Comparison of ENCODE assay signal across 18 cellular contexts in genomic region chr1:29290414-29290980, GRCh38. TPM values are rescaled to one million over a fixed set of nuclear protein-coding genes. Genes with fewer than 3 reads are reported as not detected.
DNase-seq lines count a peak whose midpoint lies in the region; ATAC-seq, FAIRE-seq and TF ChIP-seq lines count a peak whose summit lies in the region.
"Had no signal": no experiment of that assay in that cellular context is flagged by ENCODE, and none has a peak within 500 bp of the region (broad histone marks: within the 10 kb centered on the region; RNA-seq: fewer than 3 reads in every experiment).

No MANE protein-coding gene starts in this region.

- no peaks in the 10 kb centered on the region for H3K9me3 Mint-ChIP-seq in type B pancreatic cell

- H2AFZ ChIP-seq in K562 (ENCODE audit: low read depth, low read length), result no peak overlapping the region

- H3K4me3 ChIP-seq in K562, result no peak overlapping the region
- H3K4me3 ChIP-seq: A549 had no signal

- FAIRE-seq in K562 (lab: Jason Lieb, UNC), result no peak
- FAIRE-seq: A549 had no signal

- H3K4me1 Mint-ChIP-seq in type B pancreatic cell (ENCODE audit: unreplicated experiment), result peaks cover 4% of the 10 kb centered on the region
- H3K4me1 Mint-ChIP-seq: CD4-positive, CD25-positive, alpha-beta regulatory T cell had no signal

- H3K36me3 ChIP-seq in K562 (ENCODE audit: control insufficient read depth, insufficient read depth, low read length), result no peaks in the 10 kb centered on the region

- no peak for TF ChIP-seq EP300 in K562 (IDR thresholded peaks at IDR 0.05; ENCODE audit: low read length)

- H3K4me1 ChIP-seq in K562 (replicated peaks in 1 of 2; ENCODE audit: control insufficient read depth in 2 of 2, insufficient read depth in 2 of 2, low read length in 2 of 2), result no peaks in the 10 kb centered on the region
- H3K4me1 ChIP-seq: A549 had no signal

- H3K9ac ChIP-seq in K562 (ENCODE audit: insufficient read depth in 1 of 2, low read depth in 2 of 2, low read length in 2 of 2), result no peak overlapping the region

- no peak overlapping the region for H3K4me3 Mint-ChIP-seq in type B pancreatic cell
- H3K4me3 Mint-ChIP-seq: CD4-positive, CD25-positive, alpha-beta regulatory T cell had no signal

- ATAC-seq in Right ventricle myocardium superior (ENCODE audit: poor library complexity) (no peak), K562 (peak; percentile 18; the same call in 2 of the 3 replicates)
- ATAC-seq: A549 had no signal

- H3K27me3 ChIP-seq in K562 (ENCODE audit: control insufficient read depth in 2 of 2, insufficient read depth in 2 of 2, low read length in 2 of 2), result peaks cover 14 to 32% of the 10 kb centered on the region in 2 experiments

- in situ Hi-C loops in K562 (cut with MboI), result no loop called here

- no peak for TF ChIP-seq RAD21 in K562 (CRISPR knock-in tag; conservative IDR thresholded peaks at IDR 0.05 in 1 of 2, IDR thresholded peaks at IDR 0.05 in 1 of 2)

- no peaks in the 10 kb centered on the region for H4K20me1 ChIP-seq in K562 (replicated peaks; ENCODE audit: control insufficient read depth, insufficient read depth, low read length)

- no peaks in the 10 kb centered on the region for H3K9me3 ChIP-seq in K562 (replicated peaks; ENCODE audit: control insufficient read depth, insufficient read depth, low read depth, low read length)
- H3K9me3 ChIP-seq: A549 had no signal

- H3K79me2 ChIP-seq in K562 (ENCODE audit: control insufficient read depth, insufficient read depth, low read length), result no peaks in the 10 kb centered on the region

- CTCF ChIA-PET in K562 (lab: Yijun Ruan, JAX; ENCODE audit: low intra/inter-chr PET ratio), result no interaction called here

- WGBS in K562 (ENCODE audit: insufficient coverage, low coverage, missing lambda C conversion rate), result 15% methylated on average over 9 of the region's 11 CpGs

- DNase-seq in cardiac septum (ENCODE audit: low spot score), result peak; percentile 54
- no peak for DNase-seq in Right ventricle myocardium superior
- DNase-seq in K562 (ENCODE audit: extremely low read depth in 1 of 4, low spot score in 3 of 4), result no peak
- DNase-seq in islet precursor cell, result peak; percentile 57
- no peak for DNase-seq in type B pancreatic cell (ENCODE audit: extremely low spot score, unreplicated experiment)
- no peak for DNase-seq in SIG-M5 treated with dmso at 0.1 percent for 504 hours (lab: John Stamatoyannopoulos, UW; ENCODE audit: unreplicated experiment)
- DNase-seq in activated T-cell treated with anti-CD3 and anti-CD28 coated beads, Interleukin-2, amount 50 U/mL, for 48 hours, result no peak
- no peak for DNase-seq in NCI-H1436 treated with DMSO at 0.1 percent for 48 hours (lab: John Stamatoyannopoulos, UW)
- DNase-seq: Calu3; CD4-positive, CD25-positive, alpha-beta regulatory T cell; GF-D8; MV-4-11; NCI-H1436; NCI-H2081; NCI-H2227 treated with DMSO at 0.1 percent for 48 hours; NCI-H526 treated with DMSO at 0.1 percent for 48 hours; NK-92 treated with Interleukin-12 subunit alpha and Interleukin-12 subunit beta, amount 100 ng/mL, for 24 hours had no signal

- TF ChIP-seq CTCF in K562 (IDR thresholded peaks at IDR 0.05 in 2 of 3, conservative IDR thresholded peaks at IDR 0.05 in 1 of 3; ENCODE audit: insufficient read depth in 2 of 3, low read depth in 1 of 3, low read length in 3 of 3), result no peak
- no peak for TF ChIP-seq CTCF in type B pancreatic cell (conservative IDR thresholded peaks at IDR 0.05)

- POLR2A ChIA-PET in K562 (lab: Yijun Ruan, JAX), result interaction anchor here (0.6 to 1.0 kb wide), 2 partner anchors 8 to 10 kb away, joined by 3 to 4 read pairs; no protein-coding TSS in a partner anchor

- peaks cover 12% of the 10 kb centered on the region for H3K36me3 Mint-ChIP-seq in type B pancreatic cell
- H3K36me3 Mint-ChIP-seq: CD4-positive, CD25-positive, alpha-beta regulatory T cell had no signal

- no peaks in the 10 kb centered on the region for H3K9me1 ChIP-seq in K562 (ENCODE audit: control insufficient read depth, insufficient read depth, low read length)

- BruUV-seq in K562 (replicated peaks; lab: Mats Ljungman, UMichigan), result no TSS peak

- H3K27me3 Mint-ChIP-seq in type B pancreatic cell, result no peaks in the 10 kb centered on the region

- H3K27ac ChIP-seq in K562 (ENCODE audit: extremely low read depth, low read depth, low read length), result no peak overlapping the region
- H3K27ac ChIP-seq: A549 had no signal

- intact Hi-C loops in cardiac septum (cut with DNase I) (no loop called here), Right ventricle myocardium superior (cut with DNase I) (no loop called here), K562 (cut with micrococcal nuclease) (no loop called here)

- no peak for TF ChIP-seq POLR2A in K562 (conservative IDR thresholded peaks at IDR 0.05)

- H3K4me2 ChIP-seq in K562 (ENCODE audit: insufficient read depth, low read length), result no peak overlapping the region
- H3K4me2 ChIP-seq: A549 had no signal

- peak overlapping the region; percentile 61 for H3K27ac Mint-ChIP-seq in type B pancreatic cell
- H3K27ac Mint-ChIP-seq: CD4-positive, CD25-positive, alpha-beta regulatory T cell had no signal

TF ChIP-seq in K562, 482 proteins besides CTCF, POLR2A, EP300 and RAD21 (continues in another document):
- TF ChIP-seq SMAD4 (CRISPR knock-in tag; conservative IDR thresholded peaks at IDR 0.05), result no peak
- TF ChIP-seq NBN (IDR thresholded peaks at IDR 0.05; ENCODE audit: low read depth), result no peak
- TF ChIP-seq MTF1 (CRISPR knock-in tag; IDR thresholded peaks at IDR 0.05; ENCODE audit: borderline replicate concordance), result no peak
- TF ChIP-seq LEF1 (IDR thresholded peaks at IDR 0.05), result no peak
- TF ChIP-seq, protein P1, sequence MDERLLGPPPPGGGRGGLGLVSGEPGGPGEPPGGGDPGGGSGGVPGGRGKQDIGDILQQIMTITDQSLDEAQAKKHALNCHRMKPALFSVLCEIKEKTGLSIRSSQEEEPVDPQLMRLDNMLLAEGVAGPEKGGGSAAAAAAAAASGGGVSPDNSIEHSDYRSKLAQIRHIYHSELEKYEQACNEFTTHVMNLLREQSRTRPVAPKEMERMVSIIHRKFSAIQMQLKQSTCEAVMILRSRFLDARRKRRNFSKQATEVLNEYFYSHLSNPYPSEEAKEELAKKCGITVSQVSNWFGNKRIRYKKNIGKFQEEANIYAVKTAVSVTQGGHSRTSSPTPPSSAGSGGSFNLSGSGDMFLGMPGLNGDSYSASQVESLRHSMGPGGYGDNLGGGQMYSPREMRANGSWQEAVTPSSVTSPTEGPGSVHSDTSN (CRISPR knock-in tag; IDR thresholded peaks at IDR 0.05; ENCODE audit: low read depth), result no peak
- TF ChIP-seq, protein P1 (tag; conservative IDR thresholded peaks at IDR 0.05; ENCODE audit: low read depth), result no peak

RNA-seq across cellular contexts. Expression of gene PTPRU, which starts 54.2 kb away (rescaled TPM):
- 6.6 TPM for total RNA-seq in cardiac septum
- total RNA-seq in Right ventricle myocardium superior, result 22.1 TPM
- total RNA-seq in K562 (2011; cell fraction: chromatin; rRNA removed; ENCODE audit: low replicate concordance), result 4.9 and 9.4 TPM in 2 replicates
- 10.3 and 12.5 TPM in 2 replicates for total RNA-seq in K562 (2011; cell fraction: nucleolus; rRNA removed)
- 6.5 and 6.9 TPM in 2 replicates for total RNA-seq in K562 (2011; cell fraction: nucleoplasm; rRNA removed)
- 2.9 and 4.3 TPM in 2 replicates for total RNA-seq in K562 (2014; rRNA removed)
- total RNA-seq in K562 (2014; rRNA removed; fragmentation: Illumina TruSeq; extraction: Trizol), result 0.22 and 0.44 TPM in 2 replicates
- 0.64 and 1.0 TPM in 2 replicates for total RNA-seq in K562 (2015; rRNA removed; fragmentation: Illumina TruSeq; extraction: Trizol)
- 2.7 and 3.1 TPM in 2 replicates for total RNA-seq in K562 (2021)
- polyA plus RNA-seq in K562 (2011; rRNA removed), result 0.92 and 4.0 TPM in 2 replicates
- polyA plus RNA-seq in K562 (2011; cell fraction: cytosol; rRNA removed), result 2.5 and 3.9 TPM in 2 replicates
- 6.1 and 10.5 TPM in 2 replicates for polyA plus RNA-seq in K562 (2011; cell fraction: nucleus; rRNA removed)
- polyA plus RNA-seq in K562 (2012), result 2.2 and 4.7 TPM in 2 replicates
- polyA plus RNA-seq in K562 (2014; fragmentation: Illumina TruSeq; extraction: Trizol), result 1.3 and 1.7 TPM in 2 replicates
- polyA plus RNA-seq in K562 (2014; fragmentation: Nextera tagmentation; extraction: Ambion mirVana), result under 1 TPM; 0.01 to 0.03 TPM
- 1.5 and 2.5 TPM in 2 replicates for polyA plus RNA-seq in K562 (2014; rRNA removed)
- polyA minus RNA-seq in K562 (2011; rRNA and poly(A)+ RNA removed), result 0.91 and 2.5 TPM in 2 replicates
- polyA minus RNA-seq in K562 (2011; cell fraction: cytosol; rRNA and poly(A)+ RNA removed), result 1.7 and 6.4 TPM in 2 replicates
- polyA minus RNA-seq in K562 (2011; cell fraction: nucleus; rRNA and poly(A)+ RNA removed), result 3.6 and 6.8 TPM in 2 replicates
- total RNA-seq in type B pancreatic cell (ENCODE audit: low replicate concordance), result 66.6 and 129 TPM in 2 replicates
- total RNA-seq: CD4-positive, CD25-positive, alpha-beta regulatory T cell had no signal
- polyA plus RNA-seq: CD4-positive, CD25-positive, alpha-beta regulatory T cell had no signal

RNA-seq across cellular contexts. Expression of gene MECR, which starts 59.8 kb away (rescaled TPM):
- 29.9 TPM for total RNA-seq in cardiac septum
- total RNA-seq in Right ventricle myocardium superior, result 33.1 TPM
- 106 and 162 TPM in 2 replicates for total RNA-seq in K562 (2011; cell fraction: chromatin; rRNA removed; ENCODE audit: low replicate concordance)
- 106 and 111 TPM in 2 replicates for total RNA-seq in K562 (2011; cell fraction: nucleolus; rRNA removed)
- 98.9 and 104 TPM in 2 replicates for total RNA-seq in K562 (2011; cell fraction: nucleoplasm; rRNA removed)
- 42.9 and 48.1 TPM in 2 replicates for total RNA-seq in K562 (2014; rRNA removed)
- total RNA-seq in K562 (2014; rRNA removed; fragmentation: Illumina TruSeq; extraction: Trizol), result 29.2 and 35.9 TPM in 2 replicates
- 27.5 and 30.4 TPM in 2 replicates for total RNA-seq in K562 (2015; rRNA removed; fragmentation: Illumina TruSeq; extraction: Trizol)
- 48.8 and 51.2 TPM in 2 replicates for total RNA-seq in K562 (2021)
- polyA plus RNA-seq in K562 (2011; rRNA removed), result 43.7 and 57.2 TPM in 2 replicates
- 46.1 and 47.4 TPM in 2 replicates for polyA plus RNA-seq in K562 (2011; cell fraction: cytosol; rRNA removed)
- polyA plus RNA-seq in K562 (2011; cell fraction: nucleus; rRNA removed), result 51.0 and 58.5 TPM in 2 replicates
- 39.0 and 47.8 TPM in 2 replicates for polyA plus RNA-seq in K562 (2012)
- 52.8 and 58.3 TPM in 2 replicates for polyA plus RNA-seq in K562 (2014; fragmentation: Illumina TruSeq; extraction: Trizol)
- polyA plus RNA-seq in K562 (2014; fragmentation: Nextera tagmentation; extraction: Ambion mirVana), result 10 to 100 TPM; 10.4 to 18.0 TPM
- polyA plus RNA-seq in K562 (2014; rRNA removed), result 58.6 and 61.2 TPM in 2 replicates
- polyA minus RNA-seq in K562 (2011; rRNA and poly(A)+ RNA removed), result 44.6 and 48.9 TPM in 2 replicates
- 25.6 and 31.0 TPM in 2 replicates for polyA minus RNA-seq in K562 (2011; cell fraction: cytosol; rRNA and poly(A)+ RNA removed)
- polyA minus RNA-seq in K562 (2011; cell fraction: nucleus; rRNA and poly(A)+ RNA removed), result 33.3 and 39.5 TPM in 2 replicates
- 28.7 and 30.5 TPM in 2 replicates for total RNA-seq in type B pancreatic cell (ENCODE audit: low replicate concordance)

Comparison
In these comparisons a context has a peak if more than half of its experiments do, and no peak if none do; other contexts are left out.
1. DNase-seq: peak in cardiac septum (single experiment) and islet precursor cell (single experiment); none in Right ventricle myocardium superior (single experiment), K562 (0 of 4), type B pancreatic cell (single experiment), SIG-M5 treated with dmso at 0.1 percent for 504 hours (single experiment), activated T-cell treated with anti-CD3 and anti-CD28 coated beads, Interleukin-2, amount 50 U/mL, for 48 hours (0 of 2) and NCI-H1436 treated with DMSO at 0.1 percent for 48 hours (single experiment).